In the genomic region with DNA sequence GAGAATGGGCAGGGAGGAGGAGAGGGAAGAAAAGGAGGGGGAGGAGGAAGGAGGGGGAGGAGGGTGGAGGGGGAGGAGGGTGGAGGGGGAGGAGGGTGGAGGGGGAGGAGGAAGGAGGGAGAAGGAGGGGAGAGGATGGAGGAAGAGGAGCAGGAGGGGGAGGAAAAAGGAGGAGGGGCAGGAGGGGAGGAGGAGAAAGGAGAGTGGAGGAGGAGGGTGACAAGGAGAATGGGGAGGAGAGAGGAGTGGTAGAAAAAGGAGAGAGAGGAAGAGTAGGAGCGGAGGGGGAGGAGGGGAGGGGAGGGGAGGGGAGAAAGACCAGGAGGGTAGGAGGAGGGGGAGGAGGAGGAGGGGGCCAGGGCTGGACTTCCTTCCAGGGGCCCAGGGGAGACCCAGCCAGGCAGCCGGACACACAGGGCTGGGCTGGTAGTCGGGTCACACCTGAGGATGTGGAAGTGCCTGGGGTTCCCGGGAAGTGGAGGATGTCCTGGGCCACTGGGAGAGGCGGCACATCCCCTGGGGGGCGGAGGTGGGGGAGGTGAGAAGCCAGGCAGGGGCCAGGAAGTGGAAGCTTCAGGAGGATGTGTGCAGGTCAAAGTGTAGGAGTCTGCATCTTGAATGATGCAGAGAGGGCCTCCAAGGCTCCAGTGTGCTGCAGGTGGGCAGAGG, we compare ENCODE assay signal across 10 cellular contexts. TPM values are rescaled to one million over a fixed set of nuclear protein-coding genes. Genes with fewer than 3 reads are reported as not detected.
DNase-seq lines count a peak whose midpoint lies in the region; ATAC-seq and TF ChIP-seq lines count a peak whose summit lies in the region.
"Had no signal": no experiment of that assay in that cellular context is flagged by ENCODE, and none has a peak within 500 bp of the region (broad histone marks: within the 10 kb centered on the region; RNA-seq: fewer than 3 reads in every experiment).

No MANE protein-coding gene starts in this region.

- peaks cover 83% of the 10 kb centered on the region for H3K36me3 Mint-ChIP-seq in dendritic cell treated with granulocyte-macrophage colony-stimulating factor and Interleukin-4, amounts not matched to agents 40 ng/mL and 50 ng/mL, for 4 days (ENCODE audit: low read depth)
- peaks cover 0 to 14% of the 10 kb centered on the region in 2 donors for H3K36me3 Mint-ChIP-seq in naive B cell

- H3F3A ChIP-seq in DOHH2 (ENCODE audit: control insufficient read depth, insufficient read depth), result peaks cover 3% of the 10 kb centered on the region; the same call in 1 of the 2 replicates

- peaks cover 1% of the 10 kb centered on the region for H3K27me3 Mint-ChIP-seq in dendritic cell treated with granulocyte-macrophage colony-stimulating factor and Interleukin-4, amounts not matched to agents 40 ng/mL and 50 ng/mL, for 4 days
- H3K27me3 Mint-ChIP-seq in naive B cell, result no peaks in the 10 kb centered on the region

- intact Hi-C loops in dendritic cell treated with granulocyte-macrophage colony-stimulating factor and Interleukin-4, amounts not matched to agents 40 ng/mL and 50 ng/mL, for 4 days (cut with micrococcal nuclease), result no loop called here

- DNase-seq in naive B cell (no peak), WERI-Rb-1 (no peak), NCI-H2196 (lab: John Stamatoyannopoulos, UW; ENCODE audit: unreplicated experiment) (no peak), MV-4-11 (lab: John Stamatoyannopoulos, UW) (no peak)
- DNase-seq: Karpas-422, PC-9 had no signal

- H3K9me3 Mint-ChIP-seq in dendritic cell treated with granulocyte-macrophage colony-stimulating factor and Interleukin-4, amounts not matched to agents 40 ng/mL and 50 ng/mL, for 4 days, result peaks cover 8% of the 10 kb centered on the region
- H3K9me3 Mint-ChIP-seq in naive B cell, result peaks cover 0 to 6% (median 0%) of the 10 kb centered on the region in 7 donors

- H4K20me1 ChIP-seq in DOHH2 (ENCODE audit: control insufficient read depth, insufficient read depth, low read depth, low read length), result no peaks in the 10 kb centered on the region

- peaks cover 13% of the 10 kb centered on the region for H3K4me1 Mint-ChIP-seq in dendritic cell treated with granulocyte-macrophage colony-stimulating factor and Interleukin-4, amounts not matched to agents 40 ng/mL and 50 ng/mL, for 4 days (ENCODE audit: low read depth)
- peaks cover 4 to 15% (median 6%) of the 10 kb centered on the region in 3 donors for H3K4me1 Mint-ChIP-seq in naive B cell

- H3K9me2 ChIP-seq in DOHH2 (replicated peaks; ENCODE audit: control insufficient read depth, low read length), result no peaks in the 10 kb centered on the region

- peaks cover 15% of the 10 kb centered on the region for H3K4me1 ChIP-seq in DOHH2 (ENCODE audit: control insufficient read depth, low read length)
- H3K4me1 ChIP-seq in HUES6 (ENCODE audit: control insufficient read depth, insufficient read depth, low read length), result peaks cover 8% of the 10 kb centered on the region
- H3K4me1 ChIP-seq: suprapubic skin had no signal

- no peaks in the 10 kb centered on the region for H3K36me3 ChIP-seq in DOHH2 (ENCODE audit: control insufficient read depth, low read length)
- peaks cover 11% of the 10 kb centered on the region for H3K36me3 ChIP-seq in HUES6 (ENCODE audit: control insufficient read depth, insufficient read depth, low read length)
- peaks cover 7% of the 10 kb centered on the region for H3K36me3 ChIP-seq in WERI-Rb-1

- H3K9me3 ChIP-seq in DOHH2 (ENCODE audit: control insufficient read depth, insufficient read depth, low read length) (no peaks in the 10 kb centered on the region), HUES6 (ENCODE audit: control insufficient read depth, insufficient read depth, low read depth, low read length) (peaks cover 5% of the 10 kb centered on the region), WERI-Rb-1 (ENCODE audit: severe bottlenecking) (no peaks in the 10 kb centered on the region)
- H3K9me3 ChIP-seq: suprapubic skin had no signal

- H3K27ac ChIP-seq in DOHH2 (ENCODE audit: low read depth, low read length), result no peak overlapping the region
- peak overlapping the region; percentile 71; the same call in 1 of the 2 replicates for H3K27ac ChIP-seq in HUES6 (ENCODE audit: low read depth, low read length)
- H3K27ac ChIP-seq in WERI-Rb-1, result no peak overlapping the region
- H3K27ac ChIP-seq: PC-9, suprapubic skin had no signal

- H3K27me3 ChIP-seq in DOHH2 (ENCODE audit: control insufficient read depth, low read length) (no peaks in the 10 kb centered on the region), HUES6 (ENCODE audit: control insufficient read depth, insufficient read depth, low read length) (no peaks in the 10 kb centered on the region), WERI-Rb-1 (ENCODE audit: insufficient read depth, low read depth, severe bottlenecking) (no peaks in the 10 kb centered on the region)
- H3K27me3 ChIP-seq: suprapubic skin had no signal

- peak overlapping the region; percentile 40 for H3K9ac ChIP-seq in HUES6 (ENCODE audit: low read length)

- H3K27ac Mint-ChIP-seq in dendritic cell treated with granulocyte-macrophage colony-stimulating factor and Interleukin-4, amounts not matched to agents 40 ng/mL and 50 ng/mL, for 4 days, result peak overlapping the region; percentile 65
- peak overlapping the region in 4 of 6 donors; percentile 16 to 79 (median 42) for H3K27ac Mint-ChIP-seq in naive B cell

- no peak overlapping the region for H3K4me3 Mint-ChIP-seq in dendritic cell treated with granulocyte-macrophage colony-stimulating factor and Interleukin-4, amounts not matched to agents 40 ng/mL and 50 ng/mL, for 4 days
- H3K4me3 Mint-ChIP-seq in naive B cell, result no peak overlapping the region

- H3K79me2 ChIP-seq in DOHH2 (ENCODE audit: control insufficient read depth, low read length), result no peaks in the 10 kb centered on the region

- TF ChIP-seq CTCF in DOHH2 (IDR thresholded peaks at IDR 0.05; ENCODE audit: low read depth, low read length, poor library complexity, severe bottlenecking) (no peak), WERI-Rb-1 (IDR thresholded peaks at IDR 0.05; ENCODE audit: low read depth, low read length) (no peak)

- H3K4me3 ChIP-seq in DOHH2 (ENCODE audit: low read length) (no peak overlapping the region), HUES6 (ENCODE audit: low read depth, low read length) (no peak overlapping the region), WERI-Rb-1 (ENCODE audit: low read depth, low read length) (no peak overlapping the region)
- H3K4me3 ChIP-seq: PC-9, suprapubic skin had no signal

- ATAC-seq in naive B cell (ENCODE audit: low read depth in 2 of 2), result no peak

- peak overlapping the region; percentile 34 for H3K4me2 ChIP-seq in DOHH2 (ENCODE audit: low read length)
- H3K4me2 ChIP-seq: PC-9 had no signal

RNA-seq across cellular contexts. Expression of a gene that starts 18.7 kb away (rescaled TPM):
- 10 to 100 TPM in 2 of 6 donors, 1 to 10 TPM in 4; 4.1 to 33.6 (median 7.5) TPM for polyA plus RNA-seq in naive B cell (ENCODE audit: low read depth in 6 of 6)

RNA-seq across cellular contexts. Expression of a gene that starts 36.6 kb away (rescaled TPM):
- 100 to 1,000 TPM; 411 to 627 (median 548) TPM for polyA plus RNA-seq in naive B cell (ENCODE audit: low read depth in 6 of 6)
